In the genomic region with DNA sequence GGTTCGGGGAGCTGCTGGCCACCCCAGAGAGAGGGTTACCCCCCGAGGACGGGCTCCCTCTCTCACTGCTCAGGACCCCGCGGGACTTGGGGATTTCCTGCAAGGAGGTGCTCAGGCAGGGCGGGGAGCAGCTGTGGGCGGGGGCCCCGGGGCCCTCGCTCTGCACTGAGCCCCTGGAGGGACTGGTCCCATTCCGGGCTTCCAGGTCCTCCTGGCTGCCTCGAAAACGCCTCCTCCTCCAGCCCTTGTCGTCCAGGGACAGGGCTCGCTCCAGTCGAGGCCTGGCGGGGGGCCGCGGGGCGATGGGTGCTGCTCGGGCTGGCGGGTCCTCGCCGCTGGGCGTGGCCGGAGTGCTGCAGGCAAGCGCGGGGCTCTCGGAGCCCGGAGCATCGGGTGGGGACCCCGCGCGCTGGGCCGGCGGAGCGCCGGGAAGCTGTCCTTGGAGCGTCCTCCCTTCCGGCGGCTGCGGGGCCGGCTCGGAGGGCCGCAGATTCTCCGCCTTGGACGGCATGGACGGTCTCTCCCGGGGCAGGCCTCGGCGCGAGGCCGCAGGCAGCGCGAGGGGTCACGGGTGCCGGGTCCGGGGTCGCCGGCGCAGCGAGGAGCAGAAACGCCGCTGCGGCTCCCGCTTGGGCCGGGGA, we compare ENCODE assay signal across 8 cellular contexts. TPM values are rescaled to one million over a fixed set of nuclear protein-coding genes. Genes with fewer than 3 reads are reported as not detected.
DNase-seq lines count a peak whose midpoint lies in the region; ATAC-seq and TF ChIP-seq lines count a peak whose summit lies in the region.

No MANE protein-coding gene starts in this region.

- H3K4me3 Mint-ChIP-seq in activated naive CD8-positive, alpha-beta T cell treated with anti-CD3 and anti-CD28 coated beads, Interleukin-2, amount 10 ng/mL, durations not matched to agents 7 days and 5 days: peak overlapping the region; percentile 83

- H3K79me2 ChIP-seq in hepatocyte (peaks cover 47% of the 10 kb centered on the region), smooth muscle cell (ENCODE audit: low read depth) (peaks cover 37% of the 10 kb centered on the region)

- DNase-seq in NCI-H82 (lab: John Stamatoyannopoulos, UW): peak; percentile 34
- no peak for DNase-seq in NCI-H82 treated with DMSO at 0.1 percent for 48 hours (lab: John Stamatoyannopoulos, UW; ENCODE audit: unreplicated experiment)
- peak in 1 of 2 experiments; percentile 48 for DNase-seq in SJSA1 (ENCODE audit: low read depth in 1 of 2, low spot score in 2 of 2)
- DNase-seq in activated naive CD8-positive, alpha-beta T cell treated with anti-CD3 and anti-CD28 coated beads, Interleukin-2, amount 10 ng/mL, durations not matched to agents 7 days and 5 days: peak; percentile 80
- peak; percentile 56 for DNase-seq in hepatocyte (ENCODE audit: low spot score)
- peak; percentile 22 for DNase-seq in smooth muscle cell (lab: John Stamatoyannopoulos, UW; ENCODE audit: unreplicated experiment)
- no peak for DNase-seq in NCI-H1694 (lab: John Stamatoyannopoulos, UW)

- no peaks in the 10 kb centered on the region for H3K27me3 ChIP-seq in SJSA1 (replicated peaks)
- no peaks in the 10 kb centered on the region for H3K27me3 ChIP-seq in hepatocyte
- H3K27me3 ChIP-seq in smooth muscle cell (ENCODE audit: low read depth): no peaks in the 10 kb centered on the region

- peak overlapping the region; percentile 100 for H3K4me2 ChIP-seq in hepatocyte
- peak overlapping the region; percentile 100 for H3K4me2 ChIP-seq in smooth muscle cell

- H3K9me3 ChIP-seq in SJSA1 (replicated peaks) (no peaks in the 10 kb centered on the region), hepatocyte (ENCODE audit: low read depth) (no peaks in the 10 kb centered on the region), smooth muscle cell (replicated peaks; ENCODE audit: low read depth) (no peaks in the 10 kb centered on the region)

- no peaks in the 10 kb centered on the region for H3K27me3 Mint-ChIP-seq in activated naive CD8-positive, alpha-beta T cell treated with anti-CD3 and anti-CD28 coated beads, Interleukin-2, amount 10 ng/mL, durations not matched to agents 7 days and 5 days

- no peaks in the 10 kb centered on the region for H3K9me2 ChIP-seq in hepatocyte (replicated peaks; ENCODE audit: insufficient read depth)

- H3F3A ChIP-seq in smooth muscle cell (ENCODE audit: low read depth): peaks cover 26% of the 10 kb centered on the region

- H2AFZ ChIP-seq in hepatocyte (peak overlapping the region; percentile 79), smooth muscle cell (ENCODE audit: low read depth) (no peak overlapping the region)

- ATAC-seq in HG02970 (IDR thresholded peaks at IDR 0.05; ENCODE audit: low FRiP score, unreplicated experiment): peak; percentile 50
- peak; percentile 73 for ATAC-seq in activated naive CD8-positive, alpha-beta T cell treated with anti-CD3 and anti-CD28 coated beads, Interleukin-2, amount 10 ng/mL, durations not matched to agents 7 days and 5 days (ENCODE audit: low read depth)

- WGBS in hepatocyte (ENCODE audit: low lambda C conversion rate, missing lambda C conversion rate): under 1% methylated on average over 31 of the region's 66 CpGs
- 1% methylated on average over 43 of the region's 66 CpGs for WGBS in smooth muscle cell (ENCODE audit: low lambda C conversion rate)

- H3K36me3 ChIP-seq in SJSA1 (peaks cover 82% of the 10 kb centered on the region), hepatocyte (replicated peaks; ENCODE audit: insufficient read depth, low read depth) (no peaks in the 10 kb centered on the region), smooth muscle cell (ENCODE audit: low read depth) (no peaks in the 10 kb centered on the region)

- peaks cover 4% of the 10 kb centered on the region for H3K36me3 Mint-ChIP-seq in activated naive CD8-positive, alpha-beta T cell treated with anti-CD3 and anti-CD28 coated beads, Interleukin-2, amount 10 ng/mL, durations not matched to agents 7 days and 5 days

- H3K27ac ChIP-seq in SJSA1 (peak overlapping the region; percentile 71), hepatocyte (peak overlapping the region; percentile 63), smooth muscle cell (ENCODE audit: low read depth) (no peak overlapping the region)

- POLR2A ChIA-PET in activated naive CD8-positive, alpha-beta T cell treated with anti-CD3 and anti-CD28 coated beads, Interleukin-2, amount 10 ng/mL, durations not matched to agents 7 days and 5 days (lab: Charles Lee): interaction anchor here (0.6 to 1.4 kb wide), 6 partner anchors 10 to 76 kb away, joined by 3 to 9 read pairs (median 4); no protein-coding TSS in a partner anchor

- H3K27ac Mint-ChIP-seq in activated naive CD8-positive, alpha-beta T cell treated with anti-CD3 and anti-CD28 coated beads, Interleukin-2, amount 10 ng/mL, durations not matched to agents 7 days and 5 days: no peak overlapping the region

- TF ChIP-seq CTCF in hepatocyte (IDR thresholded peaks at IDR 0.05; ENCODE audit: poor library complexity): no peak
- no peak for TF ChIP-seq CTCF in smooth muscle cell (IDR thresholded peaks at IDR 0.05; ENCODE audit: borderline replicate concordance, insufficient read depth, poor library complexity, severe bottlenecking)

- H3K9me3 Mint-ChIP-seq in activated naive CD8-positive, alpha-beta T cell treated with anti-CD3 and anti-CD28 coated beads, Interleukin-2, amount 10 ng/mL, durations not matched to agents 7 days and 5 days: no peaks in the 10 kb centered on the region

- H3K4me3 ChIP-seq in SJSA1: peak overlapping the region; percentile 98
- H3K4me3 ChIP-seq in hepatocyte: peak overlapping the region; percentile 92
- H3K4me3 ChIP-seq in smooth muscle cell: peak overlapping the region; percentile 96

- H3K4me1 ChIP-seq in SJSA1 (replicated peaks) (peaks cover 28% of the 10 kb centered on the region), hepatocyte (ENCODE audit: insufficient read depth) (peaks cover 13% of the 10 kb centered on the region), smooth muscle cell (ENCODE audit: low read depth) (peaks cover 7% of the 10 kb centered on the region)

- H3K9ac ChIP-seq in smooth muscle cell (ENCODE audit: low read depth): peak overlapping the region; percentile 90

- H3K4me1 Mint-ChIP-seq in activated naive CD8-positive, alpha-beta T cell treated with anti-CD3 and anti-CD28 coated beads, Interleukin-2, amount 10 ng/mL, durations not matched to agents 7 days and 5 days: peaks cover 21% of the 10 kb centered on the region

- H4K20me1 ChIP-seq in hepatocyte (ENCODE audit: insufficient read depth, poor library complexity, severe bottlenecking): peaks cover 32% of the 10 kb centered on the region
- H4K20me1 ChIP-seq in smooth muscle cell (ENCODE audit: low read depth): peaks cover 92% of the 10 kb centered on the region

RNA-seq across cellular contexts. Expression of gene INPP5E, which starts 0.6 kb away (rescaled TPM):
- 10.0 and 11.7 TPM in 2 replicates for total RNA-seq in SJSA1 (2014; rRNA removed; shearing (Covaris generic))
- 10 to 100 TPM; 22.8 to 23.0 TPM for total RNA-seq in activated naive CD8-positive, alpha-beta T cell treated with anti-CD3 and anti-CD28 coated beads, Interleukin-2, amount 10 ng/mL, durations not matched to agents 7 days and 5 days
- total RNA-seq in hepatocyte (5.3 and 6.0 TPM in 2 replicates), smooth muscle cell (2.8 and 6.5 TPM in 2 replicates)
- polyA plus RNA-seq in hepatocyte (7.1 and 12.9 TPM in 2 replicates), smooth muscle cell (7.7 and 10.9 TPM in 2 replicates)

RNA-seq across cellular contexts. Expression of gene PMPCA, which starts 28.6 kb away (rescaled TPM):
- total RNA-seq in SJSA1 (2014; rRNA removed; shearing (Covaris generic)): 47.9 and 58.4 TPM in 2 replicates
- total RNA-seq in activated naive CD8-positive, alpha-beta T cell treated with anti-CD3 and anti-CD28 coated beads, Interleukin-2, amount 10 ng/mL, durations not matched to agents 7 days and 5 days: 10 to 100 TPM; 60.6 to 65.6 TPM
- total RNA-seq in hepatocyte: 45.1 and 45.8 TPM in 2 replicates
- 85.7 and 87.3 TPM in 2 replicates for polyA plus RNA-seq in hepatocyte
- 39.1 and 39.8 TPM in 2 replicates for total RNA-seq in smooth muscle cell
- polyA plus RNA-seq in smooth muscle cell: 73.0 and 75.7 TPM in 2 replicates

RNA-seq across cellular contexts. Expression of gene ENTR1, which starts 28.6 kb away (rescaled TPM):
- 25.3 and 34.8 TPM in 2 replicates for total RNA-seq in SJSA1 (2014; rRNA removed; shearing (Covaris generic))
- 10 to 100 TPM; 55.5 to 56.2 TPM for total RNA-seq in activated naive CD8-positive, alpha-beta T cell treated with anti-CD3 and anti-CD28 coated beads, Interleukin-2, amount 10 ng/mL, durations not matched to agents 7 days and 5 days
- total RNA-seq in hepatocyte (38.2 and 50.1 TPM in 2 replicates), smooth muscle cell (28.9 and 47.6 TPM in 2 replicates)
- polyA plus RNA-seq in hepatocyte (33.5 and 43.6 TPM in 2 replicates), smooth muscle cell (25.4 and 29.7 TPM in 2 replicates)

RNA-seq across cellular contexts. Expression of gene SNAPC4, which starts 39.1 kb away (rescaled TPM):
- total RNA-seq in SJSA1 (2014; rRNA removed; shearing (Covaris generic)): 3.7 and 6.3 TPM in 2 replicates
- 1 to 10 TPM; 9.6 to 9.9 TPM for total RNA-seq in activated naive CD8-positive, alpha-beta T cell treated with anti-CD3 and anti-CD28 coated beads, Interleukin-2, amount 10 ng/mL, durations not matched to agents 7 days and 5 days
- total RNA-seq in hepatocyte (5.3 and 10.5 TPM in 2 replicates), smooth muscle cell (1.6 and 4.2 TPM in 2 replicates)
- polyA plus RNA-seq in hepatocyte (6.3 and 8.7 TPM in 2 replicates), smooth muscle cell (8.1 and 9.0 TPM in 2 replicates)

RNA-seq across cellular contexts. Expression of gene SEC16A, which starts 43.8 kb away (rescaled TPM):
- total RNA-seq in SJSA1 (2014; rRNA removed; shearing (Covaris generic)): 14.9 and 15.4 TPM in 2 replicates
- 10 to 100 TPM; 88.0 to 90.2 TPM for total RNA-seq in activated naive CD8-positive, alpha-beta T cell treated with anti-CD3 and anti-CD28 coated beads, Interleukin-2, amount 10 ng/mL, durations not matched to agents 7 days and 5 days
- total RNA-seq in hepatocyte: 22.5 and 42.7 TPM in 2 replicates
- polyA plus RNA-seq in hepatocyte: 42.0 and 45.4 TPM in 2 replicates
- 40.2 and 45.7 TPM in 2 replicates for total RNA-seq in smooth muscle cell
- polyA plus RNA-seq in smooth muscle cell: 56.8 and 72.2 TPM in 2 replicates

Comparison
In these comparisons a context has a peak if more than half of its experiments do, and no peak if none do; other contexts are left out.
1. DNase-seq: peak in NCI-H82 (single experiment), activated naive CD8-positive, alpha-beta T cell treated with anti-CD3 and anti-CD28 coated beads, Interleukin-2, amount 10 ng/mL, durations not matched to agents 7 days and 5 days (single experiment), hepatocyte (single experiment) and smooth muscle cell (single experiment); none in NCI-H82 treated with DMSO at 0.1 percent for 48 hours (single experiment) and NCI-H1694 (single experiment).
2. Peak in every context shown above with its lines, with median percentiles within 50 percentile points of each other: H3K4me3 ChIP-seq.